ENCODE assay signal across 8 cellular contexts in genomic region chr16:12067714-12068401, GRCh38.
A peak's percentile ranks its signal among the peaks of the same experiment; 100 is the strongest.
DNase-seq lines count a peak whose midpoint lies in the region; ATAC-seq, FAIRE-seq and TF ChIP-seq lines count a peak whose summit lies in the region.

No MANE protein-coding gene starts in this region.

- no peak overlapping the region; a peak in 1 of 7 replicates for H3K27ac Mint-ChIP-seq in H9
- no peak overlapping the region for H3K27ac Mint-ChIP-seq in activated CD4-positive, alpha-beta T cell treated with anti-CD3 and anti-CD28 coated beads for 36 hours
- no peak overlapping the region for H3K27ac Mint-ChIP-seq in memory B cell

- no peaks in the 10 kb centered on the region for H3K79me2 ChIP-seq in H9 (ENCODE audit: insufficient read depth, low read length)
- no peaks in the 10 kb centered on the region for H3K79me2 ChIP-seq in H1 (ENCODE audit: control insufficient read depth in 1 of 2, insufficient read depth in 2 of 2, low read length in 2 of 2)

- DNase-seq in H9 (peak; percentile 70), NCI-H446 (lab: John Stamatoyannopoulos, UW) (peak; percentile 48 to 82), H1 (ENCODE audit: low read depth in 1 of 2, low spot score in 2 of 2) (peak; percentile 25 to 72), memory B cell (ENCODE audit: low spot score in 2 of 2) (peak; percentile 48 to 75), stromal cell of bone marrow (ENCODE audit: low read depth) (peak; percentile 53)
- DNase-seq in activated CD4-positive, alpha-beta T cell treated with anti-CD3 and anti-CD28 coated beads for 36 hours = peak; percentile 67

- intact Hi-C loops in activated CD4-positive, alpha-beta T cell treated with anti-CD3 and anti-CD28 coated beads for 36 hours (cut with DNase I, micrococcal nuclease) = loop anchor here (1.0 to 10.0 kb wide), 7 partner anchors 91 to 661 kb away; partner anchors contain the start of genes GSPT1 (in 1 of the 2), RSL1D1 (in 1 of the 2) and SNX29 (in 1 of the 2)

- H3K36me3 ChIP-seq in H1 (ENCODE audit: control insufficient read depth in 2 of 4, insufficient read depth in 4 of 4, low read length in 3 of 4) = no peaks in the 10 kb centered on the region

- H3K14ac ChIP-seq in H9 (ENCODE audit: insufficient read depth, low read length) (no peak overlapping the region), H1 (ENCODE audit: insufficient read length) (no peak overlapping the region)

- H3K9me3 Mint-ChIP-seq in H9 (no peaks in the 10 kb centered on the region), memory B cell (no peaks in the 10 kb centered on the region)
- no peaks in the 10 kb centered on the region for H3K9me3 Mint-ChIP-seq in activated CD4-positive, alpha-beta T cell treated with anti-CD3 and anti-CD28 coated beads for 36 hours (ENCODE audit: low read depth)

- H3K4me2 ChIP-seq in H9 (ENCODE audit: insufficient read depth, insufficient read length, low read length) = no peak overlapping the region
- no peak overlapping the region for H3K4me2 ChIP-seq in H1 (ENCODE audit: insufficient read depth in 1 of 2, low read depth in 2 of 2, low read length in 2 of 2)

- H3K4me1 Mint-ChIP-seq in H9 = no peaks in the 10 kb centered on the region
- H3K4me1 Mint-ChIP-seq in activated CD4-positive, alpha-beta T cell treated with anti-CD3 and anti-CD28 coated beads for 36 hours = no peaks in the 10 kb centered on the region
- H3K4me1 Mint-ChIP-seq in memory B cell = peaks cover 11% of the 10 kb centered on the region

- no peak for TF ChIP-seq POLR2A in H1 (IDR thresholded peaks at IDR 0.05; ENCODE audit: control extremely low read depth in 1 of 2, low read depth in 2 of 2, low read length in 2 of 2)

- peak; percentile 93 to 98 for TF ChIP-seq RAD21 in H1 (IDR thresholded peaks at IDR 0.05 in 1 of 2, conservative IDR thresholded peaks at IDR 0.05 in 1 of 2; ENCODE audit: low read depth in 2 of 2, low read length in 2 of 2)

- no peak for TF ChIP-seq EP300 in H1 (IDR thresholded peaks at IDR 0.05; ENCODE audit: borderline replicate concordance in 1 of 2, low read depth in 2 of 2, low read length in 2 of 2)

- peak; percentile 78 for FAIRE-seq in H1 (lab: Jason Lieb, UNC)

- CTCF ChIA-PET in activated CD4-positive, alpha-beta T cell treated with anti-CD3 and anti-CD28 coated beads for 36 hours (lab: Charles Lee) = interaction anchor here (0.5 to 3.0 kb wide), 37 partner anchors 9 to 1321 kb away, joined by 3 to 28 read pairs (median 3); partner anchors contain the start of gene SNX29
- CTCF ChIA-PET in H1 (lab: Charles Lee; ENCODE audit: partially characterized antibody) = interaction anchor here (0.6 to 4.0 kb wide), 57 partner anchors 8 to 1393 kb away, joined by 3 to 33 read pairs (median 4); partner anchors contain the start of genes GSPT1, SNX29 and TNFRSF17

- ATAC-seq in activated CD4-positive, alpha-beta T cell treated with anti-CD3 and anti-CD28 coated beads for 36 hours = peak; percentile 83
- ATAC-seq in memory B cell (ENCODE audit: low read depth) (peak; percentile 83), GM19035 (IDR thresholded peaks at IDR 0.05; ENCODE audit: unreplicated experiment) (no peak)

- H3K23me2 ChIP-seq in H9 (ENCODE audit: insufficient read length, low read depth, low read length, poor library complexity, severe bottlenecking) = no peaks in the 10 kb centered on the region
- H3K23me2 ChIP-seq in H1 (ENCODE audit: low read depth, low read length) = no peaks in the 10 kb centered on the region

- H4K91ac ChIP-seq in H9 (ENCODE audit: insufficient read length, low read depth, low read length) (no peak overlapping the region), H1 (replicated peaks; ENCODE audit: insufficient read length, low read length) (no peak overlapping the region)

- no peak overlapping the region for H3K27ac ChIP-seq in C4-2B
- no peak overlapping the region for H3K27ac ChIP-seq in H9 (ENCODE audit: insufficient read length, low read depth, low read length)
- no peak overlapping the region for H3K27ac ChIP-seq in H1 (ENCODE audit: low read depth, low read length)

- H4K20me1 ChIP-seq in H9 (ENCODE audit: control insufficient read depth, insufficient read depth, insufficient read length) = no peaks in the 10 kb centered on the region
- H4K20me1 ChIP-seq in H1 (replicated peaks in 1 of 2; ENCODE audit: control insufficient read depth in 1 of 2, insufficient read depth in 2 of 2, low read length in 2 of 2) = no peaks in the 10 kb centered on the region

- H3K4me1 ChIP-seq in H9 (ENCODE audit: insufficient read depth, low read length) = no peaks in the 10 kb centered on the region
- no peaks in the 10 kb centered on the region for H3K4me1 ChIP-seq in H1 (replicated peaks in 1 of 4; ENCODE audit: control insufficient read depth in 3 of 4, insufficient read depth in 4 of 4, low read length in 3 of 4)

- H2AFZ ChIP-seq in H9 (ENCODE audit: low read length) (no peak overlapping the region), H1 (ENCODE audit: low read length) (no peak overlapping the region)

- TF ChIP-seq CTCF in C4-2B (conservative IDR thresholded peaks at IDR 0.05) (peak; percentile 94), H9 (conservative IDR thresholded peaks at IDR 0.05) (peak; percentile 92), H1 (IDR thresholded peaks at IDR 0.05; ENCODE audit: control extremely low read depth in 1 of 3, insufficient read depth in 1 of 3, low read depth in 1 of 3, low read length in 3 of 3) (peak in 2 of 3 experiments; percentile 83 to 91; a peak in 3 of 4 replicates)

- no CpG with 5 or more reads among the region's 9 CpGs for WGBS in H9 (ENCODE audit: extremely low coverage, insufficient read length, low lambda C conversion rate)
- WGBS in H1 (ENCODE audit: extremely low coverage in 1 of 2, insufficient coverage in 1 of 2, insufficient read length in 1 of 2, insufficient replicate concordance in 2 of 2, low coverage in 1 of 2, low lambda C conversion rate in 2 of 2, missing lambda C conversion rate in 1 of 2), 2 experiments = 55% methylated on average over 9 of the region's 9 CpGs; no CpG with 5 or more reads in 1 of the 2 experiments

- no peak overlapping the region for H2BK15ac ChIP-seq in H9 (ENCODE audit: low read depth, low read length)
- no peak overlapping the region for H2BK15ac ChIP-seq in H1 (ENCODE audit: low read length)

- no peak overlapping the region for H2BK20ac ChIP-seq in H9 (ENCODE audit: low read depth, low read length, poor library complexity, severe bottlenecking)
- no peak overlapping the region for H2BK20ac ChIP-seq in H1 (ENCODE audit: low read length)

- H3K4ac ChIP-seq in H9 (ENCODE audit: low read depth, low read length) = no peak overlapping the region
- H3K4ac ChIP-seq in H1 (replicated peaks; ENCODE audit: insufficient read length, low read depth, low read length) = no peak overlapping the region

- H3K27me3 ChIP-seq in H9 (ENCODE audit: insufficient read depth, low read length) = no peaks in the 10 kb centered on the region
- no peaks in the 10 kb centered on the region for H3K27me3 ChIP-seq in H1 (replicated peaks in 1 of 4; ENCODE audit: control insufficient read depth in 3 of 4, extremely low read depth in 1 of 4, insufficient read depth in 3 of 4, low read length in 3 of 4)

- H3K4me3 Mint-ChIP-seq in H9 (no peak overlapping the region), memory B cell (no peak overlapping the region)
- no peak overlapping the region for H3K4me3 Mint-ChIP-seq in activated CD4-positive, alpha-beta T cell treated with anti-CD3 and anti-CD28 coated beads for 36 hours

- no peak overlapping the region for H3T11ph ChIP-seq in H9 (ENCODE audit: low read length)

- POLR2A ChIA-PET in activated CD4-positive, alpha-beta T cell treated with anti-CD3 and anti-CD28 coated beads for 36 hours (lab: Charles Lee) = interaction anchor here (0.6 kb wide), 2 partner anchors 193 to 332 kb away, joined by 3 to 4 read pairs; no protein-coding TSS in a partner anchor
- POLR2A ChIA-PET in H1 (lab: Charles Lee; ENCODE audit: partially characterized antibody) = interaction anchor here (0.9 to 1.8 kb wide), 2 partner anchors 95 to 217 kb away, joined by 3 to 5 read pairs; partner anchors contain the start of gene RSL1D1

- H4K8ac ChIP-seq in H9 (replicated peaks; ENCODE audit: insufficient read length, low read depth, low read length) (no peak overlapping the region), H1 (ENCODE audit: extremely low read depth, insufficient read depth, low read length) (no peak overlapping the region)

- H2BK12ac ChIP-seq in H9 (ENCODE audit: insufficient read length, low read depth, low read length) (no peak overlapping the region), H1 (ENCODE audit: low read depth, low read length) (no peak overlapping the region)

- H3K79me1 ChIP-seq in H9 (ENCODE audit: insufficient read depth, low read depth, low read length, poor library complexity, severe bottlenecking) (no peaks in the 10 kb centered on the region), H1 (ENCODE audit: low read depth, low read length) (no peaks in the 10 kb centered on the region)

- H3K18ac ChIP-seq in H9 (ENCODE audit: insufficient read length, low read depth, low read length) (no peak overlapping the region), H1 (ENCODE audit: extremely low read depth, low read length) (no peak overlapping the region)

- H2BK120ac ChIP-seq in H9 (ENCODE audit: low read depth, low read length, poor library complexity, severe bottlenecking) (no peak overlapping the region), H1 (replicated peaks; ENCODE audit: low read depth, low read length) (no peak overlapping the region)

- H2BK5ac ChIP-seq in H9 (ENCODE audit: insufficient read length, low read length) (no peak overlapping the region), H1 (ENCODE audit: low read depth, low read length) (no peak overlapping the region)

- H3K23ac ChIP-seq in H9 (ENCODE audit: insufficient read length, low read depth, low read length) (no peak overlapping the region), H1 (ENCODE audit: insufficient read length) (no peak overlapping the region)

- H3K27me3 Mint-ChIP-seq in H9 (ENCODE audit: low read depth) = no peaks in the 10 kb centered on the region; the same call in 1 of the 2 replicates
- H3K27me3 Mint-ChIP-seq in activated CD4-positive, alpha-beta T cell treated with anti-CD3 and anti-CD28 coated beads for 36 hours = no peaks in the 10 kb centered on the region
- no peaks in the 10 kb centered on the region for H3K27me3 Mint-ChIP-seq in memory B cell

- H2AK5ac ChIP-seq in H9 (ENCODE audit: insufficient read length, low read length) (no peak overlapping the region), H1 (ENCODE audit: low read depth, low read length) (no peak overlapping the region)

- H3K9ac ChIP-seq in H9 (ENCODE audit: extremely low read depth, insufficient read length, low read length) (no peak overlapping the region), H1 (replicated peaks in 1 of 4; ENCODE audit: extremely low read depth in 1 of 4, low read depth in 3 of 4, low read length in 3 of 4) (no peak overlapping the region)

- H3K36me3 Mint-ChIP-seq in H9 (ENCODE audit: insufficient read depth in 1 of 3, low read depth in 3 of 3) (no peaks in the 10 kb centered on the region), memory B cell (peaks cover 12% of the 10 kb centered on the region)
- peaks cover 5% of the 10 kb centered on the region for H3K36me3 Mint-ChIP-seq in activated CD4-positive, alpha-beta T cell treated with anti-CD3 and anti-CD28 coated beads for 36 hours (ENCODE audit: low read depth)

- H3K9me3 ChIP-seq in H9 (ENCODE audit: control insufficient read depth, low read depth, low read length) (no peaks in the 10 kb centered on the region), H1 (ENCODE audit: insufficient read depth in 2 of 2, low read depth in 1 of 2, low read length in 1 of 2) (no peaks in the 10 kb centered on the region)

- H4K5ac ChIP-seq in H9 (ENCODE audit: insufficient read length, low read depth, low read length) = no peak overlapping the region
- H4K5ac ChIP-seq in H1 (ENCODE audit: insufficient read length, low read depth, low read length) = no peak overlapping the region

- no peak overlapping the region for H3K56ac ChIP-seq in H9 (ENCODE audit: insufficient read length, low read depth, low read length)
- no peak overlapping the region for H3K56ac ChIP-seq in H1 (replicated peaks; ENCODE audit: insufficient read length, low read depth, low read length)

- no peak overlapping the region for H3K4me3 ChIP-seq in H1 (ENCODE audit: extremely low read depth in 1 of 4, insufficient read depth in 2 of 4, low read depth in 3 of 4, low read length in 4 of 4)
